8 cellular contexts compared by ENCODE assay signal in the genomic region with DNA sequence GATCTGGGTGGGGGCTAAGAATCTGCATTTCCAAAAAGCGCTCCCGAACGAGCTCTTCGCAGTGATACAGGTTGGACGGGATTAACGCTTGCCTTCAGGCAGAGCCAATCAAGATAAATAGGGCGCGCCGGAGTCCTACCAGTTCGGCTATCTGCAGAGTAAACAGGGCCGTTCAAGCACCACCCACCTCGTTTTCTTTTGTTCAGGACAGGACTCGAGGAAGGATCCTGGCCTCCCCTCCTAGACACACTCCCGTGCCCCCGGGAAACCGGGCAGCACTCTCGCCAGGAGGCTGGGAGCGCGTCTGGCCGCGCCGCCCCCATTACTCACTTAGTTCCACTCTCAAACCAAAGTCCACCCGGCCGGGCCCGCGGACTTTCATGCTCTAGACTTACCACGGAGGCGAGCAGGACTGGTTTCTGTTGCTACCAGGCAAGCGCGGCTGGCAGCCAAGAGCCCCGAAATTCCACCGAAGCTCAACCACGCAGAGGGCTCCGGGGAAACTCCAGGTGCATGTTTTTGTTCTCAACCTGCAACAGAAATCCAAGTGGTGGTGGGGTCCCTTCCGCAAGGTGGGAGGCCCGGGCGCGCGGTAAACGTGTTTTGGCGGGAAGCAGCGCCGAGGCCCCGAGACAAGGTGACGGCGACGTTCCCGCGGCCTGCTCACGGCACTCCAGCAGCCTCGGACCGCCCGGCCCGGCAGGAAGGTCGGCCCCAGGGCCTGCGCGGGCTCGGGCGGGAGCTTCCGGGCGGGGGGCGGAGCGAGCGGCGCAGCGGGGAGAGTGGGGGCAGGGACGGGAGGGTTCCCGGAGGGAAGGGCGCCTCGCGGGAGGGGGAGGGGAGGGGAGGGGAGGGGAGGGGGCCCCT. TPM values are rescaled to one million over a fixed set of nuclear protein-coding genes. Genes with fewer than 3 reads are reported as not detected.
DNase-seq lines count a peak whose midpoint lies in the region; ATAC-seq, FAIRE-seq and TF ChIP-seq lines count a peak whose summit lies in the region.

No MANE protein-coding gene starts in this region.

- CTCF ChIA-PET in activated B cell treated with CpG ODN at 0.5 μM for 24 hours (lab: Charles Lee) = interaction anchor here (1.1 kb wide), 1 partner anchor 11 kb away, joined by 5 read pairs; no protein-coding TSS in a partner anchor

- no peaks in the 10 kb centered on the region for H3K9me1 ChIP-seq in keratinocyte (ENCODE audit: control insufficient read depth, extremely low read depth, insufficient read depth, low read length)

- H3K9ac ChIP-seq in keratinocyte (ENCODE audit: control insufficient read depth, extremely low read depth, insufficient read depth, low read length) = peak overlapping the region; percentile 84

- H3K79me2 ChIP-seq in keratinocyte (ENCODE audit: control insufficient read depth, insufficient read depth, low read length) = peaks cover 95% of the 10 kb centered on the region

- H3K4me3 ChIP-seq in keratinocyte (ENCODE audit: control insufficient read depth in 2 of 3, extremely low read depth in 1 of 3, insufficient read depth in 2 of 3, low read depth in 1 of 3, low read length in 3 of 3) = peak overlapping the region; percentile 44 to 79 (median 66)

- peaks cover 66% of the 10 kb centered on the region for H3K36me3 Mint-ChIP-seq in activated B cell treated with CpG ODN at 0.5 μM for 24 hours (ENCODE audit: low read depth)
- peaks cover 70% of the 10 kb centered on the region for H3K36me3 Mint-ChIP-seq in central memory CD8-positive, alpha-beta T cell (ENCODE audit: insufficient read depth)

- peaks cover 34% of the 10 kb centered on the region for H3K4me1 ChIP-seq in keratinocyte (ENCODE audit: control insufficient read depth, extremely low read depth, insufficient read depth, low read length)

- no peak overlapping the region for H2AFZ ChIP-seq in keratinocyte (ENCODE audit: control insufficient read depth, low read length)

- TF ChIP-seq CTCF in GM13977 (IDR thresholded peaks at IDR 0.05; ENCODE audit: extremely low read depth, insufficient read depth, missing control alignments) = no peak
- no peak for TF ChIP-seq CTCF in activated B cell treated with CpG ODN at 0.5 μM for 24 hours (IDR thresholded peaks at IDR 0.05)
- TF ChIP-seq CTCF in keratinocyte (optimal IDR thresholded peaks at IDR 0.05 in 1 of 3, IDR thresholded peaks at IDR 0.05 in 1 of 3, conservative IDR thresholded peaks at IDR 0.05 in 1 of 3; ENCODE audit: extremely low read depth in 1 of 3, insufficient read depth in 2 of 3, low read length in 3 of 3) = no peak

- H3K4me2 ChIP-seq in keratinocyte (ENCODE audit: control insufficient read depth, extremely low read depth, insufficient read depth, low read depth, low read length) = peak overlapping the region; percentile 91

- peaks cover 39% of the 10 kb centered on the region for H4K20me1 ChIP-seq in keratinocyte (ENCODE audit: control insufficient read depth, extremely low read depth, insufficient read depth, low read length)

- H3K4me1 Mint-ChIP-seq in activated B cell treated with CpG ODN at 0.5 μM for 24 hours = peaks cover 74% of the 10 kb centered on the region
- peaks cover 79% of the 10 kb centered on the region for H3K4me1 Mint-ChIP-seq in central memory CD8-positive, alpha-beta T cell

- no peak for FAIRE-seq in keratinocyte (lab: Jason Lieb, UNC)

- H3K9me3 Mint-ChIP-seq in activated B cell treated with CpG ODN at 0.5 μM for 24 hours = no peaks in the 10 kb centered on the region
- no peaks in the 10 kb centered on the region for H3K9me3 Mint-ChIP-seq in central memory CD8-positive, alpha-beta T cell

- H3K27ac Mint-ChIP-seq in activated B cell treated with CpG ODN at 0.5 μM for 24 hours = peak overlapping the region; percentile 88
- peak overlapping the region; percentile 88 for H3K27ac Mint-ChIP-seq in central memory CD8-positive, alpha-beta T cell (ENCODE audit: low read depth)

- dilution Hi-C loops in keratinocyte (cut with MboI; ENCODE audit: extremely low pct_ligation_motif_present, low sequenced_read_pairs) = no loop called here

- peaks cover 15 to 28% of the 10 kb centered on the region in 2 experiments for H3K36me3 ChIP-seq in keratinocyte (ENCODE audit: control insufficient read depth in 2 of 2, extremely low read depth in 1 of 2, insufficient read depth in 2 of 2, low read length in 2 of 2)

- peak; percentile 88 for DNase-seq in GM13977 (ENCODE audit: low spot score)
- peak; percentile 42 to 86 (median 70) for DNase-seq in NCI-H1417 (lab: John Stamatoyannopoulos, UW)
- DNase-seq in activated B cell treated with CpG ODN at 0.5 μM for 24 hours = peak; percentile 62
- DNase-seq in central memory CD8-positive, alpha-beta T cell (ENCODE audit: low spot score in 2 of 2) = peak; percentile 41 to 44
- DNase-seq in keratinocyte (ENCODE audit: low read depth, low spot score) = no peak
- DNase-seq in stimulated activated CD4-positive, alpha-beta T cell treated with anti-CD3 and anti-CD28 coated beads, Interleukin-12 subunit alpha, Interleukin-12 subunit beta, amount 100 ng/mL, for 24 hours (ENCODE audit: low read depth in 2 of 2) = peak; percentile 61 to 76
- DNase-seq in GF-D8 (lab: John Stamatoyannopoulos, UW) = no peak

- H3K27me3 Mint-ChIP-seq in activated B cell treated with CpG ODN at 0.5 μM for 24 hours = no peaks in the 10 kb centered on the region
- no peaks in the 10 kb centered on the region for H3K27me3 Mint-ChIP-seq in central memory CD8-positive, alpha-beta T cell

- in situ Hi-C loops in GM13977 (cut with MboI; ENCODE audit: low pct_unique_long_range_greater_than_20kb, low sequenced_read_pairs, unreplicated experiment) = no loop called here

- intact Hi-C loops in activated B cell treated with CpG ODN at 0.5 μM for 24 hours (cut with micrococcal nuclease) = loop anchor here (1.0 to 5.0 kb wide), 3 partner anchors 34 to 613 kb away; partner anchors contain the start of gene BMS1

- no peaks in the 10 kb centered on the region for H3K27me3 ChIP-seq in keratinocyte (ENCODE audit: control insufficient read depth, extremely low read depth, insufficient read depth, low read length)

- peak overlapping the region; percentile 78 for H3K27ac ChIP-seq in keratinocyte (ENCODE audit: control insufficient read depth, insufficient read depth, low read length)

- H3K9me3 ChIP-seq in keratinocyte (ENCODE audit: control insufficient read depth, low read depth, low read length) = no peaks in the 10 kb centered on the region

- POLR2A ChIA-PET in activated B cell treated with CpG ODN at 0.5 μM for 24 hours (lab: Charles Lee) = interaction anchor here (0.5 to 7.3 kb wide), 12 partner anchors 8 to 758 kb away, joined by 3 to 71 read pairs (median 4); partner anchors contain the start of genes HNRNPF and ZNF487

- ATAC-seq in HG02642 (IDR thresholded peaks at IDR 0.05; ENCODE audit: poor library complexity, unreplicated experiment) = peak; percentile 63
- peak; percentile 67 for ATAC-seq in activated B cell treated with CpG ODN at 0.5 μM for 24 hours (ENCODE audit: low read depth)
- ATAC-seq in central memory CD8-positive, alpha-beta T cell (replicated peaks; ENCODE audit: extremely low read depth, poor library complexity, severe bottlenecking) = peak; percentile 44

- peak overlapping the region; percentile 89 for H3K4me3 Mint-ChIP-seq in activated B cell treated with CpG ODN at 0.5 μM for 24 hours
- peak overlapping the region; percentile 91 for H3K4me3 Mint-ChIP-seq in central memory CD8-positive, alpha-beta T cell

RNA-seq across cellular contexts. Expression of gene HNRNPF, which starts 12.7 kb away (rescaled TPM):
- 253 and 255 TPM in 2 replicates for total RNA-seq in activated B cell treated with CpG ODN at 0.5 μM for 24 hours
- polyA plus RNA-seq in keratinocyte = 164 to 238 TPM (median 230 TPM) in 3 replicates
- polyA plus RNA-seq in keratinocyte (2011; ENCODE audit: low read depth) = 149 TPM
- 154 and 156 TPM in 2 replicates for polyA plus RNA-seq in keratinocyte (2011; cell fraction: cytosol; rRNA removed)
- 171 and 186 TPM in 2 replicates for polyA plus RNA-seq in keratinocyte (2011; cell fraction: nucleus; rRNA removed)
- 128 and 184 TPM in 2 replicates for polyA plus RNA-seq in keratinocyte (2012; ENCODE audit: low replicate concordance)
- 160 to 224 TPM (median 169 TPM) in 3 replicates for polyA minus RNA-seq in keratinocyte
- 138 TPM for polyA minus RNA-seq in keratinocyte (2011; cell fraction: cytosol; rRNA and poly(A)+ RNA removed)
- 79.5 and 115 TPM in 2 replicates for polyA minus RNA-seq in keratinocyte (2011; cell fraction: nucleus; rRNA and poly(A)+ RNA removed)

RNA-seq across cellular contexts. Expression of gene FXYD4, which starts 24.9 kb away (rescaled TPM):
- total RNA-seq in activated B cell treated with CpG ODN at 0.5 μM for 24 hours = not detected in 2 replicates
- not detected in 3 replicates for polyA plus RNA-seq in keratinocyte
- not detected for polyA plus RNA-seq in keratinocyte (2011; ENCODE audit: low read depth)
- not detected in 2 replicates for polyA plus RNA-seq in keratinocyte (2011; cell fraction: cytosol; rRNA removed)
- not detected in 2 replicates for polyA plus RNA-seq in keratinocyte (2011; cell fraction: nucleus; rRNA removed)
- polyA plus RNA-seq in keratinocyte (2012; ENCODE audit: low replicate concordance) = not detected in 2 replicates
- polyA minus RNA-seq in keratinocyte = not detected in 3 replicates
- polyA minus RNA-seq in keratinocyte (2011; cell fraction: cytosol; rRNA and poly(A)+ RNA removed) = not detected
- polyA minus RNA-seq in keratinocyte (2011; cell fraction: nucleus; rRNA and poly(A)+ RNA removed) = not detected in 2 replicates

RNA-seq across cellular contexts. Expression of gene ZNF487, which starts 40.6 kb away (rescaled TPM):
- total RNA-seq in activated B cell treated with CpG ODN at 0.5 μM for 24 hours = 2.9 and 3.4 TPM in 2 replicates
- polyA plus RNA-seq in keratinocyte = 3.6 to 5.1 TPM (median 4.1 TPM) in 3 replicates
- 1.0 TPM for polyA plus RNA-seq in keratinocyte (2011; ENCODE audit: low read depth)
- polyA plus RNA-seq in keratinocyte (2011; cell fraction: cytosol; rRNA removed) = 4.0 and 4.6 TPM in 2 replicates
- polyA plus RNA-seq in keratinocyte (2011; cell fraction: nucleus; rRNA removed) = 4.2 and 6.3 TPM in 2 replicates
- 1.7 and 2.3 TPM in 2 replicates for polyA plus RNA-seq in keratinocyte (2012; ENCODE audit: low replicate concordance)
- 1.6 to 24.1 TPM (median 1.6 TPM) in 3 replicates for polyA minus RNA-seq in keratinocyte
- 5.6 TPM for polyA minus RNA-seq in keratinocyte (2011; cell fraction: cytosol; rRNA and poly(A)+ RNA removed)
- polyA minus RNA-seq in keratinocyte (2011; cell fraction: nucleus; rRNA and poly(A)+ RNA removed) = 6.1 and 6.3 TPM in 2 replicates

Comparison
In these comparisons a context has a peak if more than half of its experiments do, and no peak if none do; other contexts are left out.
1. DNase-seq: peak in GM13977 (single experiment), NCI-H1417 (3 of 3), activated B cell treated with CpG ODN at 0.5 μM for 24 hours (single experiment), central memory CD8-positive, alpha-beta T cell (2 of 2) and stimulated activated CD4-positive, alpha-beta T cell treated with anti-CD3 and anti-CD28 coated beads, Interleukin-12 subunit alpha, Interleukin-12 subunit beta, amount 100 ng/mL, for 24 hours (2 of 2); none in keratinocyte (single experiment) and GF-D8 (single experiment).
2. Peak in every context shown above with its lines, with median percentiles within 50 percentile points of each other: ATAC-seq.